1 cellular context compared by ENCODE assay signal in genomic region chr10:27496137-27496536, GRCh38.
TF ChIP-seq lines count a peak whose summit lies in the region.

No MANE protein-coding gene starts in this region.

TF ChIP-seq in H1, 55 proteins besides CTCF, POLR2A, EP300 and RAD21 (continued from another document):
- TF ChIP-seq CEBPB (IDR thresholded peaks at IDR 0.05; ENCODE audit: low read depth, low read length) (no peak), TAF1 (IDR thresholded peaks at IDR 0.05; ENCODE audit: low read depth, low read length) (no peak), SIRT6 (IDR thresholded peaks at IDR 0.05; ENCODE audit: low read length) (no peak), ZNF274 (IDR thresholded peaks at IDR 0.05; ENCODE audit: borderline replicate concordance, extremely low read depth, low read length) (no peak), EGR1 (IDR thresholded peaks at IDR 0.05; ENCODE audit: borderline replicate concordance, low read depth, low read length) (no peak), ATF3 (IDR thresholded peaks at IDR 0.05; ENCODE audit: insufficient read depth, low read depth, low read length) (no peak), SP1 (IDR thresholded peaks at IDR 0.05; ENCODE audit: low read depth, low read length) (no peak), SRF (IDR thresholded peaks at IDR 0.05; ENCODE audit: low read depth, low read length) (no peak), SAP30 (IDR thresholded peaks at IDR 0.05; ENCODE audit: insufficient read depth, insufficient replicate concordance, low read length) (no peak), CHD2 (IDR thresholded peaks at IDR 0.05; ENCODE audit: low read length) (no peak)
